2 cellular contexts compared by ENCODE assay signal in genomic region chr16:57808589-57808988, GRCh38.
TF ChIP-seq lines count a peak whose summit lies in the region.

No MANE protein-coding gene starts in this region.

TF ChIP-seq in SK-N-SH, 30 proteins besides CTCF, POLR2A, EP300 and RAD21 (continued from another document):
- TF ChIP-seq REST (IDR thresholded peaks at IDR 0.05; ENCODE audit: low read depth, low read length) (no peak), MEF2A (IDR thresholded peaks at IDR 0.05; ENCODE audit: borderline replicate concordance, low read depth) (no peak), GATA2 (CRISPR knock-in tag; IDR thresholded peaks at IDR 0.05) (no peak)
TF ChIP-seq in SK-N-SH: peak in this region for 0.

TF ChIP-seq in SK-N-SH treated with all-trans-retinoic acid at 6 μM for 48 hours, 23 proteins besides CTCF, POLR2A, EP300 and RAD21 (continued from another document):
- TF ChIP-seq ISL1 (CRISPR knock-in tag; IDR thresholded peaks at IDR 0.05) (no peak), ZFP3 (CRISPR knock-in tag; IDR thresholded peaks at IDR 0.05) (no peak)
